ENCODE assay signal across 9 cellular contexts in the genomic region with DNA sequence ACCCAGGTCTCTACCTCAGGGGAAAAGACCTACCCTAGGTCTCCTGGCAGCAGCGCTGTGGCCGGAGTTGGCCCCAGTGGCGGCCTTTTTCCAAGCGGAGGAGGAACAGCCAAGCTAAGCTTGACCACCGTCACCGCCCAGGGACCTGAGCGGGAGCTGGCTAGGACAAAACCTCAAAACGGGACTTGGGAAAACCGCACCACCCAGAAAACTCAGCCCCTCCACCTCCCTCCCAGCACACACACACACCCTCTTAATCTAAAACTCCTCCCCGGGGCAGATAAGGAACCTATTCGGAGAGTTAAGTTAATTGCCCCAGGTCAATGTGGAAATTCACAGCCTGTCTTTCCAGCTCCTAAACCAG. TPM values are rescaled to one million over a fixed set of nuclear protein-coding genes. Genes with fewer than 3 reads are reported as not detected.
DNase-seq lines count a peak whose midpoint lies in the region; ATAC-seq, FAIRE-seq and TF ChIP-seq lines count a peak whose summit lies in the region.
"Had no signal": no experiment of that assay in that cellular context is flagged by ENCODE, and none has a peak within 500 bp of the region (broad histone marks: within the 10 kb centered on the region; RNA-seq: fewer than 3 reads in every experiment).

No MANE protein-coding gene starts in this region.

- H3K27me3 Mint-ChIP-seq in GM23338 (ENCODE audit: insufficient read depth, low read depth, poor library complexity) (peaks cover 18% of the 10 kb centered on the region), T-cell (no peaks in the 10 kb centered on the region)

- TF ChIP-seq CTCF in GM23338 (conservative IDR thresholded peaks at IDR 0.05; ENCODE audit: low read depth in 2 of 2) (no peak), fibroblast of villous mesenchyme (IDR thresholded peaks at IDR 0.05; ENCODE audit: insufficient read depth, low read depth, low read length) (no peak), pancreas (IDR thresholded peaks at IDR 0.05) (no peak)

- no peak overlapping the region for H3K27ac ChIP-seq in GM23338 (ENCODE audit: low read depth)
- H3K27ac ChIP-seq in pancreas: no peak overlapping the region

- peaks cover 16% of the 10 kb centered on the region for H3K79me2 ChIP-seq in GM23338 (replicated peaks; ENCODE audit: insufficient read depth)

- H3K9me3 ChIP-seq in pancreas: no peaks in the 10 kb centered on the region

- H2AFZ ChIP-seq in GM23338: peak overlapping the region; percentile 49

- peak overlapping the region; percentile 90 for H3K4me2 ChIP-seq in GM23338

- no peak for FAIRE-seq in pancreas (lab: Jason Lieb, UNC)

- H3K4me3 Mint-ChIP-seq in GM23338 (peak overlapping the region; percentile 98), T-cell (peak overlapping the region; percentile 89 to 99 (median 93))

- peaks cover 14% of the 10 kb centered on the region; the same call in 1 of the 2 replicates for H3F3A ChIP-seq in GM23338 (replicated peaks; ENCODE audit: low read depth)

- H3K9me3 Mint-ChIP-seq in GM23338 (no peaks in the 10 kb centered on the region; the same call in 2 of the 3 replicates), T-cell (no peaks in the 10 kb centered on the region)

- H3K27ac Mint-ChIP-seq in GM23338 (no peak overlapping the region), T-cell (peak overlapping the region; percentile 69 to 71)

- H3K4me1 Mint-ChIP-seq in GM23338: peaks cover 34% of the 10 kb centered on the region
- peaks cover 20 to 30% (median 22%) of the 10 kb centered on the region in 3 donors for H3K4me1 Mint-ChIP-seq in T-cell

- POLR2A ChIA-PET in T-cell (lab: Charles Lee): no interaction called here

- ATAC-seq in GM23338: peak; percentile 2
- no peak for ATAC-seq in T-cell (replicated peaks in 1 of 4)
- peak in 2 of 4 donors; percentile 1 to 2 for ATAC-seq in pancreas
- ATAC-seq in GM21526 (IDR thresholded peaks at IDR 0.05; ENCODE audit: low FRiP score, unreplicated experiment): no peak

- H4K20me1 ChIP-seq in GM23338 (replicated peaks; ENCODE audit: insufficient read depth): no peaks in the 10 kb centered on the region; the same call in 1 of the 2 replicates

- CTCF ChIA-PET in T-cell (lab: Charles Lee): no interaction called here

- peaks cover 35% of the 10 kb centered on the region for H3K4me1 ChIP-seq in GM23338 (ENCODE audit: insufficient read depth)
- peaks cover 0 to 6% (median 4%) of the 10 kb centered on the region in 3 donors for H3K4me1 ChIP-seq in pancreas

- intact Hi-C loops in pancreas (cut with DNase I): no loop called here

- WGBS in pancreas, 2 donors: 8 to 18% methylated on average over 11 of the region's 11 CpGs

- H3K9me2 ChIP-seq in GM23338 (ENCODE audit: insufficient read depth): no peaks in the 10 kb centered on the region

- H3K27me3 ChIP-seq in GM23338 (ENCODE audit: insufficient read depth) (peaks cover 11% of the 10 kb centered on the region), pancreas (no peaks in the 10 kb centered on the region)

- no peaks in the 10 kb centered on the region for H3K36me3 ChIP-seq in GM23338 (ENCODE audit: insufficient read depth)
- no peaks in the 10 kb centered on the region for H3K36me3 ChIP-seq in pancreas

- peak; percentile 62 for DNase-seq in GM23338 (ENCODE audit: low spot score)
- DNase-seq in T-cell: no peak
- peak; percentile 76 for DNase-seq in fibroblast of villous mesenchyme (ENCODE audit: low read depth)
- peak in 5 of 6 donors; percentile 13 to 68 (median 44) for DNase-seq in pancreas
- no peak for DNase-seq in NCI-H510A treated with DMSO at 0.1 percent for 48 hours (lab: John Stamatoyannopoulos, UW)
- no peak for DNase-seq in activated CD4-positive, alpha-beta T cell treated with anti-CD3 and anti-CD28 coated beads, Interleukin-2, amount 50 U/mL, for 48 hours
- no peak for DNase-seq in activated CD4-positive, alpha-beta T cell treated with anti-CD3 and anti-CD28 coated beads for 4 hours
- DNase-seq: stimulated activated CD4-positive, alpha-beta T cell treated with anti-CD3 and anti-CD28 coated beads, Interleukin-4, amount 100 ng/mL, for 24 hours had no signal

- peaks cover 2% of the 10 kb centered on the region; the same call in 1 of the 3 replicates for H3K36me3 Mint-ChIP-seq in GM23338 (ENCODE audit: low read depth)
- H3K36me3 Mint-ChIP-seq in T-cell: no peaks in the 10 kb centered on the region

- H3K4me3 ChIP-seq in GM23338 (peak overlapping the region; percentile 97), fibroblast of villous mesenchyme (ENCODE audit: low read depth, low read length) (peak overlapping the region; percentile 82), pancreas (peak overlapping the region in 2 of 4 donors; percentile 65 to 87)

TF ChIP-seq in GM23338, 12 proteins besides CTCF, POLR2A, EP300 and RAD21:
- peak; percentile 12; the same call in 1 of the 2 replicates for TF ChIP-seq POLR2AphosphoS5 (IDR thresholded peaks at IDR 0.05; ENCODE audit: low read depth)
- no peak for TF ChIP-seq ZNF114 (CRISPR knock-in tag; IDR thresholded peaks at IDR 0.05)
- TF ChIP-seq, protein P1, sequence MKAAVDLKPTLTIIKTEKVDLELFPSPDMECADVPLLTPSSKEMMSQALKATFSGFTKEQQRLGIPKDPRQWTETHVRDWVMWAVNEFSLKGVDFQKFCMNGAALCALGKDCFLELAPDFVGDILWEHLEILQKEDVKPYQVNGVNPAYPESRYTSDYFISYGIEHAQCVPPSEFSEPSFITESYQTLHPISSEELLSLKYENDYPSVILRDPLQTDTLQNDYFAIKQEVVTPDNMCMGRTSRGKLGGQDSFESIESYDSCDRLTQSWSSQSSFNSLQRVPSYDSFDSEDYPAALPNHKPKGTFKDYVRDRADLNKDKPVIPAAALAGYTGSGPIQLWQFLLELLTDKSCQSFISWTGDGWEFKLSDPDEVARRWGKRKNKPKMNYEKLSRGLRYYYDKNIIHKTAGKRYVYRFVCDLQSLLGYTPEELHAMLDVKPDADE (IDR thresholded peaks at IDR 0.05): no peak

RNA-seq across cellular contexts. Expression of gene TRERF1, which starts 2.7 kb away (rescaled TPM):
- total RNA-seq in GM23338 (2014; rRNA removed; shearing (Covaris generic)): 20.5 and 20.6 TPM in 2 replicates
- 11.1 and 11.2 TPM in 2 replicates for polyA plus RNA-seq in GM23338 (2016; fragmentation: Nextera tagmentation; extraction: Ambion mirVana)
- 10 to 100 TPM; 20.5 to 52.2 (median 25.6) TPM for total RNA-seq in T-cell
- total RNA-seq in fibroblast of villous mesenchyme: 6.4 and 6.5 TPM in 2 replicates
- 1 to 10 TPM in 5 of 6 donors, under 1 TPM in 1; 0.94 to 2.5 (median 1.5) TPM for total RNA-seq in pancreas
- 1 to 10 TPM; 1.3 to 2.3 TPM for polyA plus RNA-seq in pancreas

Comparison
In these comparisons a context has a peak if more than half of its experiments do, and no peak if none do; other contexts are left out.
1. DNase-seq: peak in GM23338 (single experiment), fibroblast of villous mesenchyme (single experiment) and pancreas (5 of 6); none in T-cell (0 of 34), NCI-H510A treated with DMSO at 0.1 percent for 48 hours (single experiment), activated CD4-positive, alpha-beta T cell treated with anti-CD3 and anti-CD28 coated beads, Interleukin-2, amount 50 U/mL, for 48 hours (0 of 2) and activated CD4-positive, alpha-beta T cell treated with anti-CD3 and anti-CD28 coated beads for 4 hours (0 of 2).